1 cellular context compared by ENCODE assay signal in the genomic region with DNA sequence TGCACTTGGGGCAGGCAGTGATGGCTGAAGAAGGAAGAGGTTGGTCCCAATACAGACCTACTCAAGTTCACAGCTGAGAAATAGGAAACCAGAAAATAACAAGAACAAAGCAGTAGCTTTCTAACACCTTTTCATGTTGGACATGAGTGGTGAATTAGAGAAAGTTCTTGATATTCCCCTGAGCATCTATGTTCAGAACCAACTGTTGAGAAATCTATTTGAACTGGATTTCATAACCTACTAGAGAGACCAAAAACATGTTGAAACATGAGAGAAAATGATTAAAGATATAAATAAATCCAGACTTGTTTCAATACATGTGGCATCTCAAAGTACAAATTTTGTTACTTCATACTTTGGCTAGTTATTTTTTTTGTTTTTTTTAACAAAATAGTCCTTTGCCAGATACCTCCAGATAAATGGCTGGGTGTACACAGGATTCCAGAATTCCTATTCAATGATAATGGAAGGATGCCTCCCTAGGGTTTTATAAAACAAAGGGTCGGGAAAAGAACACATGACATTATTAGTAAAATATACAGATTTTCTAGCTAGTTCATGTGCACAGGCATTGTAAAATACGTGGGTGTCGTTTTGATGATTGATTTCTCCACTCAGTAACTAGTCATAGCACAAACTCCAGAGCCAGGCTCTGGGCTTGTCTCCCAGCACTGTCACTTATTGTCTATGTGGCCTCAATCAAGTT.
TF ChIP-seq lines count a peak whose summit lies in the region.

No MANE protein-coding gene starts in this region.

TF ChIP-seq in H1, 55 proteins besides CTCF, POLR2A, EP300 and RAD21 (continued from another document):
- TF ChIP-seq ASH2L (IDR thresholded peaks at IDR 0.05; ENCODE audit: low read length), result no peak
- no peak for TF ChIP-seq SAP30 (IDR thresholded peaks at IDR 0.05; ENCODE audit: insufficient read depth, insufficient replicate concordance, low read length)
- no peak for TF ChIP-seq HDAC2 (IDR thresholded peaks at IDR 0.05; ENCODE audit: borderline replicate concordance in 1 of 2, low read depth in 2 of 2, low read length in 2 of 2)
- TF ChIP-seq HDAC6 (IDR thresholded peaks at IDR 0.05; ENCODE audit: low read depth, low read length), result no peak
- TF ChIP-seq MAX (IDR thresholded peaks at IDR 0.05), result no peak
- TF ChIP-seq KDM4A (IDR thresholded peaks at IDR 0.05; ENCODE audit: low read depth, low read length, severe bottlenecking), result no peak
- TF ChIP-seq EZH2 (IDR thresholded peaks at IDR 0.05; ENCODE audit: low read depth, low read length, severe bottlenecking), result no peak
- no peak for TF ChIP-seq BACH1 (IDR thresholded peaks at IDR 0.05; ENCODE audit: low read length)
- TF ChIP-seq, protein P1, sequence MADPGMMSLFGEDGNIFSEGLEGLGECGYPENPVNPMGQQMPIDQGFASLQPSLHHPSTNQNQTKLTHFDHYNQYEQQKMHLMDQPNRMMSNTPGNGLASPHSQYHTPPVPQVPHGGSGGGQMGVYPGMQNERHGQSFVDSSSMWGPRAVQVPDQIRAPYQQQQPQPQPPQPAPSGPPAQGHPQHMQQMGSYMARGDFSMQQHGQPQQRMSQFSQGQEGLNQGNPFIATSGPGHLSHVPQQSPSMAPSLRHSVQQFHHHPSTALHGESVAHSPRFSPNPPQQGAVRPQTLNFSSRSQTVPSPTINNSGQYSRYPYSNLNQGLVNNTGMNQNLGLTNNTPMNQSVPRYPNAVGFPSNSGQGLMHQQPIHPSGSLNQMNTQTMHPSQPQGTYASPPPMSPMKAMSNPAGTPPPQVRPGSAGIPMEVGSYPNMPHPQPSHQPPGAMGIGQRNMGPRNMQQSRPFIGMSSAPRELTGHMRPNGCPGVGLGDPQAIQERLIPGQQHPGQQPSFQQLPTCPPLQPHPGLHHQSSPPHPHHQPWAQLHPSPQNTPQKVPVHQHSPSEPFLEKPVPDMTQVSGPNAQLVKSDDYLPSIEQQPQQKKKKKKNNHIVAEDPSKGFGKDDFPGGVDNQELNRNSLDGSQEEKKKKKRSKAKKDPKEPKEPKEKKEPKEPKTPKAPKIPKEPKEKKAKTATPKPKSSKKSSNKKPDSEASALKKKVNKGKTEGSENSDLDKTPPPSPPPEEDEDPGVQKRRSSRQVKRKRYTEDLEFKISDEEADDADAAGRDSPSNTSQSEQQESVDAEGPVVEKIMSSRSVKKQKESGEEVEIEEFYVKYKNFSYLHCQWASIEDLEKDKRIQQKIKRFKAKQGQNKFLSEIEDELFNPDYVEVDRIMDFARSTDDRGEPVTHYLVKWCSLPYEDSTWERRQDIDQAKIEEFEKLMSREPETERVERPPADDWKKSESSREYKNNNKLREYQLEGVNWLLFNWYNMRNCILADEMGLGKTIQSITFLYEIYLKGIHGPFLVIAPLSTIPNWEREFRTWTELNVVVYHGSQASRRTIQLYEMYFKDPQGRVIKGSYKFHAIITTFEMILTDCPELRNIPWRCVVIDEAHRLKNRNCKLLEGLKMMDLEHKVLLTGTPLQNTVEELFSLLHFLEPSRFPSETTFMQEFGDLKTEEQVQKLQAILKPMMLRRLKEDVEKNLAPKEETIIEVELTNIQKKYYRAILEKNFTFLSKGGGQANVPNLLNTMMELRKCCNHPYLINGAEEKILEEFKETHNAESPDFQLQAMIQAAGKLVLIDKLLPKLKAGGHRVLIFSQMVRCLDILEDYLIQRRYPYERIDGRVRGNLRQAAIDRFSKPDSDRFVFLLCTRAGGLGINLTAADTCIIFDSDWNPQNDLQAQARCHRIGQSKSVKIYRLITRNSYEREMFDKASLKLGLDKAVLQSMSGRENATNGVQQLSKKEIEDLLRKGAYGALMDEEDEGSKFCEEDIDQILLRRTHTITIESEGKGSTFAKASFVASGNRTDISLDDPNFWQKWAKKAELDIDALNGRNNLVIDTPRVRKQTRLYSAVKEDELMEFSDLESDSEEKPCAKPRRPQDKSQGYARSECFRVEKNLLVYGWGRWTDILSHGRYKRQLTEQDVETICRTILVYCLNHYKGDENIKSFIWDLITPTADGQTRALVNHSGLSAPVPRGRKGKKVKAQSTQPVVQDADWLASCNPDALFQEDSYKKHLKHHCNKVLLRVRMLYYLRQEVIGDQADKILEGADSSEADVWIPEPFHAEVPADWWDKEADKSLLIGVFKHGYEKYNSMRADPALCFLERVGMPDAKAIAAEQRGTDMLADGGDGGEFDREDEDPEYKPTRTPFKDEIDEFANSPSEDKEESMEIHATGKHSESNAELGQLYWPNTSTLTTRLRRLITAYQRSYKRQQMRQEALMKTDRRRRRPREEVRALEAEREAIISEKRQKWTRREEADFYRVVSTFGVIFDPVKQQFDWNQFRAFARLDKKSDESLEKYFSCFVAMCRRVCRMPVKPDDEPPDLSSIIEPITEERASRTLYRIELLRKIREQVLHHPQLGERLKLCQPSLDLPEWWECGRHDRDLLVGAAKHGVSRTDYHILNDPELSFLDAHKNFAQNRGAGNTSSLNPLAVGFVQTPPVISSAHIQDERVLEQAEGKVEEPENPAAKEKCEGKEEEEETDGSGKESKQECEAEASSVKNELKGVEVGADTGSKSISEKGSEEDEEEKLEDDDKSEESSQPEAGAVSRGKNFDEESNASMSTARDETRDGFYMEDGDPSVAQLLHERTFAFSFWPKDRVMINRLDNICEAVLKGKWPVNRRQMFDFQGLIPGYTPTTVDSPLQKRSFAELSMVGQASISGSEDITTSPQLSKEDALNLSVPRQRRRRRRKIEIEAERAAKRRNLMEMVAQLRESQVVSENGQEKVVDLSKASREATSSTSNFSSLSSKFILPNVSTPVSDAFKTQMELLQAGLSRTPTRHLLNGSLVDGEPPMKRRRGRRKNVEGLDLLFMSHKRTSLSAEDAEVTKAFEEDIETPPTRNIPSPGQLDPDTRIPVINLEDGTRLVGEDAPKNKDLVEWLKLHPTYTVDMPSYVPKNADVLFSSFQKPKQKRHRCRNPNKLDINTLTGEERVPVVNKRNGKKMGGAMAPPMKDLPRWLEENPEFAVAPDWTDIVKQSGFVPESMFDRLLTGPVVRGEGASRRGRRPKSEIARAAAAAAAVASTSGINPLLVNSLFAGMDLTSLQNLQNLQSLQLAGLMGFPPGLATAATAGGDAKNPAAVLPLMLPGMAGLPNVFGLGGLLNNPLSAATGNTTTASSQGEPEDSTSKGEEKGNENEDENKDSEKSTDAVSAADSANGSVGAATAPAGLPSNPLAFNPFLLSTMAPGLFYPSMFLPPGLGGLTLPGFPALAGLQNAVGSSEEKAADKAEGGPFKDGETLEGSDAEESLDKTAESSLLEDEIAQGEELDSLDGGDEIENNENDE (IDR thresholded peaks at IDR 0.05; ENCODE audit: insufficient replicate concordance, low read length), result no peak
- no peak for TF ChIP-seq TBP (IDR thresholded peaks at IDR 0.05; ENCODE audit: low read depth, low read length)
- TF ChIP-seq, protein P2, sequence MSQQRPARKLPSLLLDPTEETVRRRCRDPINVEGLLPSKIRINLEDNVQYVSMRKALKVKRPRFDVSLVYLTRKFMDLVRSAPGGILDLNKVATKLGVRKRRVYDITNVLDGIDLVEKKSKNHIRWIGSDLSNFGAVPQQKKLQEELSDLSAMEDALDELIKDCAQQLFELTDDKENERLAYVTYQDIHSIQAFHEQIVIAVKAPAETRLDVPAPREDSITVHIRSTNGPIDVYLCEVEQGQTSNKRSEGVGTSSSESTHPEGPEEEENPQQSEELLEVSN (IDR thresholded peaks at IDR 0.05), result no peak
- TF ChIP-seq SIX5 (IDR thresholded peaks at IDR 0.05; ENCODE audit: low read depth, low read length), result no peak
- TF ChIP-seq TEAD4 (IDR thresholded peaks at IDR 0.05; ENCODE audit: low read depth, low read length), result no peak
- no peak for TF ChIP-seq POLR2AphosphoS5 (IDR thresholded peaks at IDR 0.05; ENCODE audit: low read depth, low read length)
- TF ChIP-seq TAF7 (optimal IDR thresholded peaks at IDR 0.05; ENCODE audit: borderline replicate concordance, low read depth, low read length), result no peak
- TF ChIP-seq RFX5 (IDR thresholded peaks at IDR 0.05; ENCODE audit: borderline replicate concordance, low read depth, low read length), result no peak
